Comparison of ENCODE assay signal across 8 cellular contexts in genomic region chr1:16645044-16645882, GRCh38. TPM values are rescaled to one million over a fixed set of nuclear protein-coding genes. Genes with fewer than 3 reads are reported as not detected.
DNase-seq lines count a peak whose midpoint lies in the region; ATAC-seq, FAIRE-seq and TF ChIP-seq lines count a peak whose summit lies in the region.
"Not testable (repeated sequence)": the region's sequence is repeated elsewhere in the genome, so short reads cannot be mapped to it uniquely, and the experiment has no call there.

No MANE protein-coding gene starts in this region.

- FAIRE-seq in astrocyte (lab: Jason Lieb, UNC): not testable (repeated sequence)

- peaks cover 19% of the 10 kb centered on the region for H3K4me1 ChIP-seq in astrocyte (ENCODE audit: insufficient read depth, low read length)
- peaks cover 16% of the 10 kb centered on the region for H3K4me1 ChIP-seq in smooth muscle cell (ENCODE audit: low read depth)

- not testable (repeated sequence) for H3K4me1 Mint-ChIP-seq in T-helper 17 cell; astrocyte (ENCODE audit: low read depth, unreplicated experiment)

- not testable (repeated sequence) for H3F3A ChIP-seq in smooth muscle cell (ENCODE audit: low read depth)

- H3K9ac ChIP-seq in astrocyte (ENCODE audit: low read length) (peak overlapping the region; percentile 88), smooth muscle cell (ENCODE audit: low read depth) (peak overlapping the region; percentile 83)

- H3K9me3 Mint-ChIP-seq in astrocyte (ENCODE audit: unreplicated experiment): not testable (repeated sequence)

- H3K79me2 ChIP-seq in astrocyte (ENCODE audit: insufficient read depth, low read length) (peaks cover 43% of the 10 kb centered on the region), smooth muscle cell (ENCODE audit: low read depth) (peaks cover 37% of the 10 kb centered on the region)

- not testable (repeated sequence) for H3K27me3 ChIP-seq in astrocyte (ENCODE audit: insufficient read depth, low read length); smooth muscle cell (ENCODE audit: low read depth)

- not testable (repeated sequence) for TF ChIP-seq CTCF in astrocyte (IDR thresholded peaks at IDR 0.05; ENCODE audit: insufficient read depth, low read depth, low read length); fibroblast of pulmonary artery (IDR thresholded peaks at IDR 0.05; ENCODE audit: low read length, missing control alignments); smooth muscle cell (IDR thresholded peaks at IDR 0.05; ENCODE audit: borderline replicate concordance, insufficient read depth, poor library complexity, severe bottlenecking)

- peak overlapping the region; percentile 79 for H3K27ac ChIP-seq in astrocyte (ENCODE audit: low read depth, low read length)
- peak overlapping the region; percentile 12 for H3K27ac ChIP-seq in smooth muscle cell (ENCODE audit: low read depth)

- H3K4me2 ChIP-seq in astrocyte (ENCODE audit: low read length) (peak overlapping the region; percentile 89), smooth muscle cell (peak overlapping the region; percentile 86)

- H3K36me3 Mint-ChIP-seq in T-helper 17 cell (ENCODE audit: low read depth); astrocyte (ENCODE audit: low read depth, unreplicated experiment): not testable (repeated sequence)

- not testable (repeated sequence) for H4K20me1 ChIP-seq in astrocyte (ENCODE audit: insufficient read depth, low read length); smooth muscle cell (ENCODE audit: low read depth)

- not testable (repeated sequence) for H3K4me3 Mint-ChIP-seq in T-helper 17 cell; astrocyte (ENCODE audit: unreplicated experiment)

- H3K27me3 Mint-ChIP-seq in T-helper 17 cell; astrocyte (ENCODE audit: low read depth, unreplicated experiment): not testable (repeated sequence)

- not testable (repeated sequence) for H3K36me3 ChIP-seq in astrocyte (ENCODE audit: insufficient read depth, low read length); smooth muscle cell (ENCODE audit: low read depth)

- not testable (repeated sequence) for H3K27ac Mint-ChIP-seq in T-helper 17 cell; astrocyte (ENCODE audit: unreplicated experiment)

- DNase-seq in AG20443 (ENCODE audit: low spot score) (peak; percentile 11), T-helper 17 cell (peak in 2 of 3 donors; percentile 10 to 19), mesenteric fat pad (ENCODE audit: low spot score) (peak; percentile 92)
- DNase-seq in astrocyte (ENCODE audit: low read depth); fibroblast of pulmonary artery (ENCODE audit: low read depth); smooth muscle cell (lab: John Stamatoyannopoulos, UW; ENCODE audit: unreplicated experiment): not testable (repeated sequence)

- peak; percentile 19 for ATAC-seq in GM19351 (IDR thresholded peaks at IDR 0.05; ENCODE audit: unreplicated experiment)
- peak; percentile 8 for ATAC-seq in HG03378 (IDR thresholded peaks at IDR 0.05; ENCODE audit: unreplicated experiment)
- ATAC-seq in T-helper 17 cell: not testable (repeated sequence)

- WGBS in smooth muscle cell (ENCODE audit: low lambda C conversion rate): 59% methylated on average over 12 of the region's 12 CpGs

- H3K4me3 ChIP-seq in astrocyte (ENCODE audit: insufficient read depth, low read depth, low read length) (peak overlapping the region; percentile 86), fibroblast of pulmonary artery (replicated peaks; ENCODE audit: low read depth, low read length) (peak overlapping the region; percentile 63), smooth muscle cell (peak overlapping the region; percentile 79)

- H3K9me3 ChIP-seq in T-helper 17 cell (ENCODE audit: control insufficient read depth, low read length, poor library complexity, severe bottlenecking); astrocyte (ENCODE audit: insufficient read depth, low read depth, low read length); smooth muscle cell (replicated peaks; ENCODE audit: low read depth): not testable (repeated sequence)

- H2AFZ ChIP-seq in astrocyte (ENCODE audit: low read depth, low read length) (peak overlapping the region; percentile 99), smooth muscle cell (ENCODE audit: low read depth) (peak overlapping the region; percentile 82)

RNA-seq across cellular contexts. Expression of gene RNU1-3, which starts 21.5 kb away (rescaled TPM):
- total RNA-seq in T-helper 17 cell (1,000 to 10,000 TPM; 3,182 to 3,922 TPM), astrocyte (1,356 and 1,553 TPM in 2 replicates), mesenteric fat pad (6,165 TPM), smooth muscle cell (under 0.01 TPM in 2 replicates)
- polyA plus RNA-seq in smooth muscle cell: 4.2 and 6.4 TPM in 2 replicates

RNA-seq across cellular contexts. Expression of gene NBPF1, which starts 31.9 kb away (rescaled TPM):
- total RNA-seq in T-helper 17 cell: 10 to 100 TPM in 1 of 2 donors, 1 to 10 TPM in 1; 9.7 to 17.6 TPM
- total RNA-seq in astrocyte: 21.6 and 23.1 TPM in 2 replicates
- 25.8 TPM for total RNA-seq in mesenteric fat pad
- total RNA-seq in smooth muscle cell: 22.7 and 28.7 TPM in 2 replicates
- polyA plus RNA-seq in smooth muscle cell: 18.1 and 26.1 TPM in 2 replicates

Comparison
In these comparisons a context has a peak if more than half of its experiments do, and no peak if none do; other contexts are left out.
1. RNA of gene RNU1-3, which starts 21.5 kb away (total RNA-seq): 6,165 TPM in mesenteric fat pad (single experiment), 3,182 to 3,922 TPM in T-helper 17 cell and 1,356 to 1,553 TPM in astrocyte; under 0.01 TPM in smooth muscle cell; every median in the first group is over 1,000 times any median in the second.
2. Peak in every context shown above with its lines, with median percentiles within 50 percentile points of each other: H3K4me3 ChIP-seq.